In genomic region chr17:55577687-55578086, GRCh38 we compare ENCODE assay signal across 2 cellular contexts.
A peak's percentile ranks its signal among the peaks of the same experiment; 100 is the strongest.
TF ChIP-seq lines count a peak whose summit lies in the region.

No MANE protein-coding gene starts in this region.

TF ChIP-seq in IMR-90, 13 proteins besides CTCF, POLR2A, EP300 and RAD21:
- no peak for TF ChIP-seq CHD1 (IDR thresholded peaks at IDR 0.05; ENCODE audit: low read depth, low read length)
- TF ChIP-seq, protein P1, sequence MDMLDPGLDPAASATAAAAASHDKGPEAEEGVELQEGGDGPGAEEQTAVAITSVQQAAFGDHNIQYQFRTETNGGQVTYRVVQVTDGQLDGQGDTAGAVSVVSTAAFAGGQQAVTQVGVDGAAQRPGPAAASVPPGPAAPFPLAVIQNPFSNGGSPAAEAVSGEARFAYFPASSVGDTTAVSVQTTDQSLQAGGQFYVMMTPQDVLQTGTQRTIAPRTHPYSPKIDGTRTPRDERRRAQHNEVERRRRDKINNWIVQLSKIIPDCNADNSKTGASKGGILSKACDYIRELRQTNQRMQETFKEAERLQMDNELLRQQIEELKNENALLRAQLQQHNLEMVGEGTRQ (IDR thresholded peaks at IDR 0.05; ENCODE audit: low read depth, low read length) = no peak
- TF ChIP-seq SMC3 (IDR thresholded peaks at IDR 0.05; ENCODE audit: low read depth, low read length) = no peak
- no peak for TF ChIP-seq MXI1 (IDR thresholded peaks at IDR 0.05; ENCODE audit: borderline replicate concordance, low read depth, low read length)
- no peak for TF ChIP-seq NFE2L2 (IDR thresholded peaks at IDR 0.05; ENCODE audit: low read depth, low read length)
- TF ChIP-seq BHLHE40 (IDR thresholded peaks at IDR 0.05; ENCODE audit: low read depth, low read length) = no peak
- no peak for TF ChIP-seq RCOR1 (IDR thresholded peaks at IDR 0.05; ENCODE audit: insufficient replicate concordance, low read length)

TF ChIP-seq in GM12878, 131 proteins besides CTCF, POLR2A, EP300 and RAD21:
- no peak for TF ChIP-seq NR2F1 (conservative IDR thresholded peaks at IDR 0.05)
- 0 out of 2 replicates have a peak, but pooled peaks have one; percentile 14 for TF ChIP-seq TCF3 (IDR thresholded peaks at IDR 0.05; ENCODE audit: borderline replicate concordance, insufficient read depth, low read depth, low read length)
- TF ChIP-seq YY1 (IDR thresholded peaks at IDR 0.05; ENCODE audit: low read depth, low read length) = peak; percentile 39; the same call in 1 of the 2 replicates
TF ChIP-seq in GM12878: peak in this region for 2.
